In the genomic region with DNA sequence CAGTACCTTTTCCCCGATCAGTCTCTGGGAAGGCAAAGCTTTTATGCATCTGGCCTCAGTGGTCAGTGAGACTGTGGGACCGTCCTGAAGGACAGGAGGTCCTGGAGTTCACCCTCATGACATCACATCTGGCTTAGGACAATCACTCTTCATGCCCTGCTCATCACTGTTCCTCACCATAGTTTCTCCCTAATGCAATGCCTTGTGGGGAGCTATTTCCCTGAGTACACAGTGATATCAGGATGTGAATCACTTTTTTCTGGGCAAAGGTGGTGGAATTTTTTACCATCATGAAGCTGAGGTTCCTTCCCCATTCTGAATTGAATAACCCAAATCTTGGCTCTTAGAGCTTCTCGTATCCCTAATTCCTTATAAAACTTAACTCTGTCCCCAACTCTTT, we compare ENCODE assay signal across 19 cellular contexts. TPM values are rescaled to one million over a fixed set of nuclear protein-coding genes. Genes with fewer than 3 reads are reported as not detected.
DNase-seq lines count a peak whose midpoint lies in the region; ATAC-seq and TF ChIP-seq lines count a peak whose summit lies in the region.
"Had no signal": no experiment of that assay in that cellular context is flagged by ENCODE, and none has a peak within 500 bp of the region (broad histone marks: within the 10 kb centered on the region; RNA-seq: fewer than 3 reads in every experiment).

No MANE protein-coding gene starts in this region.

- POLR2A ChIA-PET in Panc1 (lab: Charles Lee): no interaction called here

- no peaks in the 10 kb centered on the region for H3K79me2 ChIP-seq in GM23248 (ENCODE audit: insufficient read depth)

- TF ChIP-seq CTCF in Panc1 (IDR thresholded peaks at IDR 0.05): no peak
- no peak for TF ChIP-seq CTCF in fibroblast of mammary gland (conservative IDR thresholded peaks at IDR 0.05; ENCODE audit: control insufficient read depth, insufficient read depth, low read depth, low read length)
- TF ChIP-seq CTCF in type B pancreatic cell (conservative IDR thresholded peaks at IDR 0.05): no peak

- no peaks in the 10 kb centered on the region for H3K9me3 ChIP-seq in GM23248 (ENCODE audit: low read depth)
- no peaks in the 10 kb centered on the region for H3K9me3 ChIP-seq in Panc1 (ENCODE audit: control insufficient read depth, insufficient read depth, low read depth, low read length)
- H3K9me3 ChIP-seq: BLaER1 treated with 17β-estradiol and CSF1 and Interleukin-3, amounts not matched to agents 10 nM and 100 nM had no signal

- no peak overlapping the region for H3K27ac Mint-ChIP-seq in type B pancreatic cell

- H3K9ac ChIP-seq in GM23248: no peak overlapping the region
- H3K9ac ChIP-seq: BLaER1 treated with 17β-estradiol and CSF1 and Interleukin-3, amounts not matched to agents 10 nM and 100 nM; KMS-11 had no signal

- peaks cover 3% of the 10 kb centered on the region for H3K9me3 Mint-ChIP-seq in type B pancreatic cell

- H3K36me3 ChIP-seq in GM23248 (ENCODE audit: low read depth) (no peaks in the 10 kb centered on the region), Panc1 (ENCODE audit: control insufficient read depth, insufficient read depth, low read length) (no peaks in the 10 kb centered on the region)
- H3K36me3 ChIP-seq: BLaER1 treated with 17β-estradiol and CSF1 and Interleukin-3, amounts not matched to agents 10 nM and 100 nM; SJSA1 had no signal

- intact Hi-C loops in Panc1 (cut with micrococcal nuclease; ENCODE audit: unreplicated experiment): no loop called here

- H3K4me2 ChIP-seq in GM23248 (ENCODE audit: unreplicated experiment): no peak overlapping the region
- H3K4me2 ChIP-seq: KMS-11 had no signal

- H3K4me1 ChIP-seq in GM23248 (ENCODE audit: insufficient read depth): peaks cover 6% of the 10 kb centered on the region
- peaks cover 48% of the 10 kb centered on the region for H3K4me1 ChIP-seq in Panc1 (ENCODE audit: control insufficient read depth, insufficient read depth, low read length)

- in situ Hi-C loops in GM23248 (cut with MboI) (no loop called here), Panc1 (cut with HindIII; ENCODE audit: low pct_unique_long_range_greater_than_20kb, low sequenced_read_pairs) (no loop called here)

- H3K4me3 Mint-ChIP-seq in type B pancreatic cell: peak overlapping the region; percentile 48

- BruUV-seq in Panc1 (replicated peaks; lab: Mats Ljungman, UMichigan): no TSS peak

- DNase-seq in GM23248 (peak; percentile 25), Panc1 (ENCODE audit: low read depth, low spot score) (no peak), fibroblast of mammary gland (ENCODE audit: low read depth) (peak; percentile 78), type B pancreatic cell (ENCODE audit: extremely low spot score, unreplicated experiment) (no peak)
- DNase-seq: CD8-positive, alpha-beta memory T cell; GOT3; NCI-H1048; NCI-H1436; NCI-H1930; NCI-H345; NCI-H524 treated with DMSO at 0.1 percent for 48 hours had no signal

- ATAC-seq in Panc1 (no peak), HG03378 (IDR thresholded peaks at IDR 0.05; ENCODE audit: unreplicated experiment) (no peak), GM18517 (IDR thresholded peaks at IDR 0.05; ENCODE audit: unreplicated experiment) (no peak), GM18867 (IDR thresholded peaks at IDR 0.05; ENCODE audit: unreplicated experiment) (no peak)
- ATAC-seq: HCT116 had no signal

- H4K20me1 ChIP-seq in GM23248 (ENCODE audit: insufficient read depth): no peaks in the 10 kb centered on the region

- H3F3A ChIP-seq in GM23248 (ENCODE audit: insufficient read depth): peaks cover 22% of the 10 kb centered on the region

- CTCF ChIA-PET in Panc1 (lab: Charles Lee): no interaction called here

- peaks cover 36% of the 10 kb centered on the region for H3K27me3 Mint-ChIP-seq in type B pancreatic cell

- peaks cover 14% of the 10 kb centered on the region for H3K4me1 Mint-ChIP-seq in type B pancreatic cell (ENCODE audit: unreplicated experiment)

- peaks cover 6% of the 10 kb centered on the region for H3K36me3 Mint-ChIP-seq in type B pancreatic cell

- no peaks in the 10 kb centered on the region for H3K9me2 ChIP-seq in GM23248 (ENCODE audit: insufficient read depth)

- H3K27me3 ChIP-seq in GM23248 (replicated peaks; ENCODE audit: insufficient read depth) (no peaks in the 10 kb centered on the region), Panc1 (ENCODE audit: control insufficient read depth, insufficient read depth, low read length) (no peaks in the 10 kb centered on the region)
- H3K27me3 ChIP-seq: BLaER1 treated with 17β-estradiol and CSF1 and Interleukin-3, amounts not matched to agents 10 nM and 100 nM; SJSA1 had no signal

- 83 to 94% methylated on average over 3 of the region's 3 CpGs for WGBS in GM23248 (ENCODE audit: low coverage in 1 of 2, low lambda C conversion rate in 2 of 2, missing lambda C conversion rate in 2 of 2), 2 experiments

- no peak overlapping the region for H2AFZ ChIP-seq in GM23248

- H3K4me3 ChIP-seq in GM23248 (no peak overlapping the region), Panc1 (ENCODE audit: low read depth in 2 of 2, low read length in 2 of 2) (no peak overlapping the region), fibroblast of mammary gland (ENCODE audit: control insufficient read depth, low read depth, low read length) (no peak overlapping the region)
- H3K4me3 ChIP-seq: BLaER1 treated with 17β-estradiol and CSF1 and Interleukin-3, amounts not matched to agents 10 nM and 100 nM; SJSA1 had no signal

- H3K27ac ChIP-seq in GM23248: no peak overlapping the region
- H3K27ac ChIP-seq in Panc1 (ENCODE audit: low read length): peak overlapping the region; percentile 100
- H3K27ac ChIP-seq: BLaER1 treated with 17β-estradiol and CSF1 and Interleukin-3, amounts not matched to agents 10 nM and 100 nM; KMS-11; SJSA1 had no signal

RNA-seq across cellular contexts. Expression of a gene that starts 34.8 kb away (rescaled TPM):
- total RNA-seq in GM23248 (2014; rRNA removed; shearing (Covaris generic)): not detected in 2 replicates
- not detected in 2 replicates for polyA plus RNA-seq in GM23248 (2016; fragmentation: Nextera tagmentation; extraction: Ambion mirVana)
- not detected for total RNA-seq in Panc1 (2021; ENCODE audit: unreplicated experiment)
- polyA plus RNA-seq in Panc1 (2012; ENCODE audit: insufficient read length): 1.1 TPM
- total RNA-seq in type B pancreatic cell (ENCODE audit: low replicate concordance): 0.76 and 13.5 TPM in 2 replicates
- total RNA-seq: CD8-positive, alpha-beta memory T cell; MCF 10A; SJSA1 had no signal
- polyA plus RNA-seq: CD8-positive, alpha-beta memory T cell had no signal

Comparison
In these comparisons a context has a peak if more than half of its experiments do, and no peak if none do; other contexts are left out.
1. DNase-seq: peak in GM23248 (single experiment) and fibroblast of mammary gland (single experiment); none in Panc1 (single experiment) and type B pancreatic cell (single experiment).